9 cellular contexts compared by ENCODE assay signal in genomic region chr2:88055049-88055435, GRCh38. TPM values are rescaled to one million over a fixed set of nuclear protein-coding genes. Genes with fewer than 3 reads are reported as not detected.
A peak's percentile ranks its signal among the peaks of the same experiment; 100 is the strongest.
DNase-seq lines count a peak whose midpoint lies in the region; ATAC-seq, FAIRE-seq and TF ChIP-seq lines count a peak whose summit lies in the region.
"Had no signal": no experiment of that assay in that cellular context is flagged by ENCODE, and none has a peak within 500 bp of the region (broad histone marks: within the 10 kb centered on the region; RNA-seq: fewer than 3 reads in every experiment).

No MANE protein-coding gene starts in this region.

- WGBS in body of pancreas, 2 donors = 0 to 1% methylated on average over 17 of the region's 17 CpGs

- peak overlapping the region; percentile 70 for H2AFZ ChIP-seq in DND-41 (ENCODE audit: low read depth, low read length)

- H3K9me3 ChIP-seq in DND-41 (ENCODE audit: insufficient read depth, low read length, severe bottlenecking) (no peaks in the 10 kb centered on the region), body of pancreas (no peaks in the 10 kb centered on the region)

- peak overlapping the region; percentile 84 for H3K4me2 ChIP-seq in DND-41 (ENCODE audit: insufficient read depth, low read length)

- H3K9ac ChIP-seq in DND-41 (ENCODE audit: low read depth, low read length) = peak overlapping the region; percentile 99

- H3K27ac ChIP-seq in DND-41 (ENCODE audit: low read length) = peak overlapping the region; percentile 85
- H3K27ac ChIP-seq in body of pancreas = peak overlapping the region; percentile 84 to 97 (median 92)
- peak overlapping the region; percentile 90 for H3K27ac ChIP-seq in temporal lobe (ENCODE audit: low read depth, low read length)

- H3K4me1 ChIP-seq in DND-41 (ENCODE audit: insufficient read depth, low read length) (peaks cover 31% of the 10 kb centered on the region), body of pancreas (peaks cover 41% of the 10 kb centered on the region)

- FAIRE-seq in D721Med (lab: Jason Lieb, UNC) = no peak

- H4K20me1 ChIP-seq in DND-41 (ENCODE audit: insufficient read depth, low read length) = 0 out of 2 replicates have a peak, but pooled peaks cover 4% of the 10 kb centered on the region

- H3K27me3 ChIP-seq in DND-41 (ENCODE audit: insufficient read depth, low read length, poor library complexity) (no peaks in the 10 kb centered on the region), body of pancreas (no peaks in the 10 kb centered on the region), kidney epithelial cell (ENCODE audit: control insufficient read depth, insufficient read depth, low read length) (no peaks in the 10 kb centered on the region)

- peaks cover 11% of the 10 kb centered on the region for H3K36me3 ChIP-seq in DND-41 (ENCODE audit: insufficient read depth, low read length)
- H3K36me3 ChIP-seq in body of pancreas (replicated peaks in 1 of 2; ENCODE audit: insufficient read depth in 1 of 2, low read depth in 2 of 2) = no peaks in the 10 kb centered on the region
- H3K36me3 ChIP-seq in kidney epithelial cell (ENCODE audit: control insufficient read depth, insufficient read depth, low read length) = no peaks in the 10 kb centered on the region

- TF ChIP-seq CTCF in DND-41 (IDR thresholded peaks at IDR 0.05; ENCODE audit: borderline replicate concordance, extremely low read depth, low read length, poor library complexity, severe bottlenecking) (no peak), body of pancreas (IDR thresholded peaks at IDR 0.05) (no peak), kidney epithelial cell (IDR thresholded peaks at IDR 0.05; ENCODE audit: insufficient read depth, low read length, poor library complexity, severe bottlenecking) (no peak), D721Med (IDR thresholded peaks at IDR 0.05; ENCODE audit: insufficient read depth, missing control alignments) (no peak)

- intact Hi-C loops in body of pancreas (cut with DNase I) = loop anchor here (5.0 kb wide), 1 partner anchor 107 kb away; no protein-coding TSS in a partner anchor

- no peak for ATAC-seq in DND-41 (ENCODE audit: insufficient read depth, low read depth)
- no peak for ATAC-seq in body of pancreas

- H3K4me3 ChIP-seq in DND-41 (ENCODE audit: low read depth in 1 of 2, low read length in 2 of 2) = peak overlapping the region; percentile 79 to 95
- peak overlapping the region; percentile 91 to 96 for H3K4me3 ChIP-seq in body of pancreas
- H3K4me3 ChIP-seq in kidney epithelial cell (ENCODE audit: low read depth, low read length) = peak overlapping the region; percentile 85

- H3K79me2 ChIP-seq in DND-41 (ENCODE audit: insufficient read depth, low read length) = peaks cover 32% of the 10 kb centered on the region

- DNase-seq in DND-41 (no peak), M059J (ENCODE audit: low read depth) (peak; percentile 15), body of pancreas (no peak), kidney epithelial cell (ENCODE audit: low read depth) (no peak), CD1c-positive myeloid dendritic cell (ENCODE audit: extremely low spot score) (no peak), D721Med (ENCODE audit: insufficient read length, low spot score) (no peak)
- no peak for DNase-seq in activated CD4-positive, alpha-beta T cell treated with anti-CD3 and anti-CD28 coated beads for 1 hour

- TF ChIP-seq POLR2A in body of pancreas (IDR thresholded peaks at IDR 0.05) = no peak

RNA-seq across cellular contexts. Expression of gene KRCC1, which starts 0.5 kb away (rescaled TPM):
- 17.8 and 23.8 TPM in 2 replicates for total RNA-seq in M059J (2014; rRNA removed; shearing (Covaris generic))
- total RNA-seq in body of pancreas (10 to 100 TPM in 1 of 2 donors, 1 to 10 TPM in 1; 9.2 to 14.8 TPM), kidney epithelial cell (17.7 and 22.2 TPM in 2 replicates), temporal lobe (9.6 TPM)

RNA-seq across cellular contexts. Expression of gene SMYD1, which starts 12.6 kb away (rescaled TPM):
- total RNA-seq in M059J (2014; rRNA removed; shearing (Covaris generic)) = not detected in 2 replicates
- total RNA-seq in body of pancreas (not detected), kidney epithelial cell (not detected in 2 replicates), temporal lobe (not detected)
- total RNA-seq: T-helper 1 cell treated with Interleukin-12 subunit alpha and Interleukin-12 subunit beta and Interleukin-4 antibody, amounts not matched to agents 30 ng/mL and 1 ng/mL, for 36 hours had no signal

RNA-seq across cellular contexts. Expression of gene RNU2-63P, which starts 38.7 kb away (rescaled TPM):
- total RNA-seq in M059J (2014; rRNA removed; shearing (Covaris generic)) = not detected in 2 replicates
- not detected for total RNA-seq in body of pancreas
- not detected in 2 replicates for total RNA-seq in kidney epithelial cell
- total RNA-seq in temporal lobe = not detected
